ENCODE assay signal across 1 cellular context in genomic region chr14:51341338-51341737, GRCh38.
A peak's percentile ranks its signal among the peaks of the same experiment; 100 is the strongest.
TF ChIP-seq lines count a peak whose summit lies in the region.

No MANE protein-coding gene starts in this region.

TF ChIP-seq in IMR-90, 13 proteins besides CTCF, POLR2A, EP300 and RAD21 (continued from another document):
- TF ChIP-seq USF2 (IDR thresholded peaks at IDR 0.05; ENCODE audit: low read depth, low read length) (no peak), NFE2L2 (IDR thresholded peaks at IDR 0.05; ENCODE audit: low read depth, low read length) (no peak), CHD1 (IDR thresholded peaks at IDR 0.05; ENCODE audit: low read depth, low read length) (no peak), FOS (IDR thresholded peaks at IDR 0.05; ENCODE audit: low read depth, low read length) (no peak), MAFK (IDR thresholded peaks at IDR 0.05; ENCODE audit: low read depth, low read length) (peak; percentile 64), MAZ (IDR thresholded peaks at IDR 0.05; ENCODE audit: borderline replicate concordance, low read depth, low read length) (no peak)
